Comparison of ENCODE assay signal across 26 cellular contexts in genomic region chr1:35531368-35531767, GRCh38. TPM values are rescaled to one million over a fixed set of nuclear protein-coding genes. Genes with fewer than 3 reads are reported as not detected.
"Had no signal": no experiment of that assay in that cellular context is flagged by ENCODE, and none has a peak within 500 bp of the region (broad histone marks: within the 10 kb centered on the region; RNA-seq: fewer than 3 reads in every experiment).

No MANE protein-coding gene starts in this region.

- H3K36me3 ChIP-seq: thyroid gland, vagina had no signal

- H3K9me3 ChIP-seq: lower lobe of right lung, psoas muscle, testis, thyroid gland, transverse colon, upper lobe of left lung, vagina had no signal

- H3K27ac ChIP-seq: lower lobe of right lung, parathyroid adenoma, psoas muscle, skin epidermis, stomach, testis, thyroid gland, transverse colon, upper lobe of left lung, vagina had no signal

- H3K4me1 ChIP-seq: parathyroid adenoma, testis had no signal

- ATAC-seq: lower lobe of right lung; naive thymus-derived CD8-positive, alpha-beta T cell; sciatic nerve; stimulated activated naive B cell treated with anti-CD40 and anti-IgM and Interleukin-4, amounts not matched to agents 10 μg/mL and 1 μg/mL and 100 μg/mL, for 72 hours; stimulated activated naive CD8-positive, alpha-beta T cell treated with anti-CD3 and anti-CD28 coated beads, Interleukin-15, Interleukin-2, amounts not matched to agents 100 U/mL and 50 U/mL, for 24 hours had no signal

- H3K4me3 ChIP-seq: lower lobe of right lung, psoas muscle, skin epidermis, stomach, testis, thyroid gland, transverse colon, upper lobe of left lung, vagina had no signal

- DNase-seq: hypothalamus; islet precursor cell; lower lobe of right lung; mammary epithelial cell; mesenchymal stem cell; naive thymus-derived CD8-positive, alpha-beta T cell; occipital lobe; psoas muscle; stimulated activated CD4-positive, alpha-beta T cell treated with anti-CD3 and anti-CD28 coated beads, Interleukin-12 subunit alpha, Interleukin-12 subunit beta, amount 100 ng/mL, for 4 hours; stimulated activated CD4-positive, alpha-beta T cell treated with anti-CD3 and anti-CD28 coated beads, Interleukin-15, amount 100 ng/mL, for 24 hours; stimulated activated CD4-positive, alpha-beta T cell treated with anti-CD3 and anti-CD28 coated beads, Interleukin-2, amount 100 ng/mL, for 24 hours; stimulated activated CD4-positive, alpha-beta T cell treated with anti-CD3 and anti-CD28 coated beads, Interleukin-4, amount 100 ng/mL, for 1 hour; stimulated activated naive B cell treated with anti-CD40 and anti-IgM and Interleukin-4, amounts not matched to agents 10 μg/mL and 1 μg/mL and 100 μg/mL, for 72 hours; stimulated activated naive CD8-positive, alpha-beta T cell treated with anti-CD3 and anti-CD28 coated beads, Interleukin-15, Interleukin-2, amounts not matched to agents 100 U/mL and 50 U/mL, for 24 hours; stomach; testis; thyroid gland; transverse colon; upper lobe of left lung had no signal

- H3K27me3 ChIP-seq: stomach, testis, thyroid gland, transverse colon, upper lobe of left lung, vagina had no signal

- H3K27me3 Mint-ChIP-seq: naive thymus-derived CD8-positive, alpha-beta T cell; stimulated activated naive B cell treated with anti-CD40 and anti-IgM and Interleukin-4, amounts not matched to agents 10 μg/mL and 1 μg/mL and 100 μg/mL, for 72 hours had no signal

- H3K27ac Mint-ChIP-seq: nephron; stimulated activated naive B cell treated with anti-CD40 and anti-IgM and Interleukin-4, amounts not matched to agents 10 μg/mL and 1 μg/mL and 100 μg/mL, for 72 hours had no signal

- H3K4me3 Mint-ChIP-seq: naive thymus-derived CD8-positive, alpha-beta T cell; nephron; neural crest cell; stimulated activated naive B cell treated with anti-CD40 and anti-IgM and Interleukin-4, amounts not matched to agents 10 μg/mL and 1 μg/mL and 100 μg/mL, for 72 hours had no signal

RNA-seq across cellular contexts. Expression of gene TFAP2E, which starts 41.7 kb away (rescaled TPM):
- total RNA-seq: psoas muscle, urinary bladder had no signal
